8 cellular contexts compared by ENCODE assay signal in genomic region chr9:112348257-112348992, GRCh38. TPM values are rescaled to one million over a fixed set of nuclear protein-coding genes. Genes with fewer than 3 reads are reported as not detected.
DNase-seq lines count a peak whose midpoint lies in the region; ATAC-seq, FAIRE-seq and TF ChIP-seq lines count a peak whose summit lies in the region.

No MANE protein-coding gene starts in this region.

- peak; percentile 73 for FAIRE-seq in GM18507 (lab: Jason Lieb, UNC)

- no peak overlapping the region for H3K27ac ChIP-seq in rectal smooth muscle tissue (ENCODE audit: low read depth, low read length)
- no peak overlapping the region for H3K27ac ChIP-seq in upper lobe of right lung

- no peak for TF ChIP-seq CTCF in upper lobe of right lung (IDR thresholded peaks at IDR 0.05)

- POLR2A ChIA-PET in HEK293T (lab: Yijun Ruan, JAX): interaction anchor here (1.5 kb wide), 1 partner anchor 15 kb away, joined by 4 read pairs; the partner anchor contains the start of gene PTBP3

- H3K36me3 ChIP-seq in rectal smooth muscle tissue (ENCODE audit: control insufficient read depth, insufficient read depth, low read length): no peaks in the 10 kb centered on the region
- H3K36me3 ChIP-seq in upper lobe of right lung: no peaks in the 10 kb centered on the region

- H3K27me3 ChIP-seq in rectal smooth muscle tissue (ENCODE audit: control insufficient read depth, insufficient read depth, low read length) (no peaks in the 10 kb centered on the region), upper lobe of right lung (no peaks in the 10 kb centered on the region)

- intact Hi-C loops in left ventricle myocardium superior (cut with micrococcal nuclease): loop anchor here (5.0 kb wide), 1 partner anchor 334 kb away; no protein-coding TSS in a partner anchor
- intact Hi-C loops in upper lobe of right lung (cut with DNase I): no loop called here

- DNase-seq in GM18507 (ENCODE audit: extremely low spot score, insufficient read length, low read depth) (no peak), T follicular helper cell (ENCODE audit: low read depth) (peak; percentile 52), amniotic stem cell (lab: John Stamatoyannopoulos, UW) (peak; percentile 27), left ventricle myocardium superior (peak; percentile 94), upper lobe of right lung (peak; percentile 92), kidney glomerular epithelial cell (lab: John Stamatoyannopoulos, UW) (no peak), HEK293T (ENCODE audit: extremely low spot score) (no peak)

- no peak overlapping the region for H3K9ac ChIP-seq in rectal smooth muscle tissue (ENCODE audit: low read length)

- no peaks in the 10 kb centered on the region for H3K9me3 ChIP-seq in upper lobe of right lung

- CTCF ChIA-PET in HEK293T (lab: Yijun Ruan, JAX): no interaction called here

- H3K4me3 ChIP-seq in rectal smooth muscle tissue (ENCODE audit: low read length) (peak overlapping the region; percentile 71), upper lobe of right lung (peak overlapping the region; percentile 46)

- no peaks in the 10 kb centered on the region for H3K4me1 ChIP-seq in rectal smooth muscle tissue (ENCODE audit: control insufficient read depth, insufficient read depth, low read length)
- H3K4me1 ChIP-seq in upper lobe of right lung: no peaks in the 10 kb centered on the region

- peak; percentile 88 for ATAC-seq in left ventricle myocardium superior
- ATAC-seq in upper lobe of right lung: peak; percentile 88

TF ChIP-seq in HEK293T, 16 proteins besides CTCF, POLR2A, EP300 and RAD21:
- no peak for TF ChIP-seq PKNOX1 (IDR thresholded peaks at IDR 0.05)
- no peak for TF ChIP-seq BHLHE40 (IDR thresholded peaks at IDR 0.05; ENCODE audit: borderline replicate concordance)
- no peak for TF ChIP-seq SP1 (IDR thresholded peaks at IDR 0.05)
- TF ChIP-seq FOXM1 (IDR thresholded peaks at IDR 0.05; ENCODE audit: borderline replicate concordance): no peak
- no peak for TF ChIP-seq FOXA1 (IDR thresholded peaks at IDR 0.05)
- TF ChIP-seq ARNT (IDR thresholded peaks at IDR 0.05): no peak
- no peak for TF ChIP-seq SUZ12 (IDR thresholded peaks at IDR 0.05)
- no peak for TF ChIP-seq ZNF384 (IDR thresholded peaks at IDR 0.05)
- TF ChIP-seq CTBP1 (IDR thresholded peaks at IDR 0.05; ENCODE audit: borderline replicate concordance): no peak
- no peak for TF ChIP-seq L3MBTL2 (conservative IDR thresholded peaks at IDR 0.05)
- no peak for TF ChIP-seq NFRKB (IDR thresholded peaks at IDR 0.05)
- TF ChIP-seq TARDBP (IDR thresholded peaks at IDR 0.05): no peak
- no peak for TF ChIP-seq LEF1 (IDR thresholded peaks at IDR 0.05; ENCODE audit: borderline replicate concordance)
- no peak for TF ChIP-seq HDGF (IDR thresholded peaks at IDR 0.05; ENCODE audit: borderline replicate concordance)
- TF ChIP-seq FOXK2 (IDR thresholded peaks at IDR 0.05): no peak
- TF ChIP-seq ELF4 (IDR thresholded peaks at IDR 0.05): no peak

RNA-seq across cellular contexts. Expression of gene PTBP3, which starts 15.0 kb away (rescaled TPM):
- total RNA-seq in left ventricle myocardium superior: 19.4 TPM
- total RNA-seq in upper lobe of right lung: 77.6 TPM

RNA-seq across cellular contexts. Expression of gene HSDL2, which starts 31.5 kb away (rescaled TPM):
- total RNA-seq in left ventricle myocardium superior (284 TPM), upper lobe of right lung (56.3 TPM)

Comparison
In these comparisons a context has a peak if more than half of its experiments do, and no peak if none do; other contexts are left out.
1. DNase-seq: peak in T follicular helper cell (single experiment), amniotic stem cell (single experiment), left ventricle myocardium superior (single experiment) and upper lobe of right lung (single experiment); none in GM18507 (single experiment), kidney glomerular epithelial cell (single experiment) and HEK293T (single experiment).